ENCODE assay signal across 8 cellular contexts in the genomic region with DNA sequence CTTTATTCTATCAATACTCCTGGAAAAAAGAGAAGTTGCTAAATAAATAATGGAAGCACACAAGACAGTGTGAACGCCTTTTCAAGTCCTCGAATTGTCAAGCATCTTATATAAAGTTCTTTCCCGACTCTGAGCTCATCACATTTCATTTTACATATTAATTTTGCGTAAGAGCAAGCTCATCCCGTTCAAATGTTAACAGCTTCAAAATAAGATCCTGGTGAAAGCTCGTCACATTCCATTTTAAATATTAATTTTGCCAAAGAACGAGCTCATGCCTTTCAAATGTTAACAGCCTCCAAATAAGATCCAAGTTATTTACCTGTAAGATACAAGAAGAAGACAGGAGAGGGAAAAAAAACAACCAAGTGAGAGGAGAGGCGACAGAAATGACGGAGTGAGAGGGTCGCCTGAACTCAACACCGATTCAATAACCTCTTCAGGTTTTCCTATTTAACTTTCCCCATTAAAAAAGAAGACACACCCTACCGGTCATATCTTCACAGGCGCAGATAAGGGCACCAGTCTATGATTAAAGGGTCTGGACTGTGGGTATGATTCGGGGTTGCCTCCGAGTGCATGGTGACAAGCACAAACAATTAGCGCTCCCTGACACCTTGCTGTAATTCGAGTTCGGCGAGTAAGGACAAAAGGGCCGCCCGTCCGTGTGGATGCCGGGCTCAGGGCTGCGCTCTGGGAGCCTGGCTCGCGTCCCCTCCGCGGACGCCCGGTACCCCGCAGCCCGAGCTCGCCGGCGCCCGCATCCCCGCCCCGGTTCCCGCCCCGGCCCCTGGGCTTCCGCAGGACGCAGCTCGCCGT.
DNase-seq lines count a peak whose midpoint lies in the region; ATAC-seq and TF ChIP-seq lines count a peak whose summit lies in the region.

No MANE protein-coding gene starts in this region.

- peaks cover 6% of the 10 kb centered on the region for H3K9me3 Mint-ChIP-seq in osteocyte (ENCODE audit: unreplicated experiment)

- peak overlapping the region; percentile 78 for H3K27ac Mint-ChIP-seq in osteocyte (ENCODE audit: unreplicated experiment)

- peaks cover 54% of the 10 kb centered on the region for H3K4me1 Mint-ChIP-seq in osteocyte (ENCODE audit: unreplicated experiment)

- ATAC-seq in GM19467 (IDR thresholded peaks at IDR 0.05; ENCODE audit: unreplicated experiment), result peak; percentile 22

- no peaks in the 10 kb centered on the region for H3K27me3 Mint-ChIP-seq in osteocyte (ENCODE audit: unreplicated experiment)

- DNase-seq in DMS53 (lab: John Stamatoyannopoulos, UW) (peak; percentile 81), KBM-7 (peak; percentile 60), fibroblast of gingiva (ENCODE audit: low read depth) (peak; percentile 13), osteocyte (ENCODE audit: extremely low spot score, unreplicated experiment) (no peak), NCI-H2196 (lab: John Stamatoyannopoulos, UW; ENCODE audit: unreplicated experiment) (no peak), hippocampal formation (lab: John Stamatoyannopoulos, UW) (no peak)

- in situ Hi-C loops in KBM-7 (cut with MboI; ENCODE audit: low pct_unique_long_range_greater_than_20kb, low sequenced_read_pairs), result no loop called here

- peak overlapping the region; percentile 83 for H3K4me3 Mint-ChIP-seq in osteocyte (ENCODE audit: unreplicated experiment)

- H3K36me3 Mint-ChIP-seq in osteocyte (ENCODE audit: unreplicated experiment), result peaks cover 2% of the 10 kb centered on the region

- TF ChIP-seq CTCF in VCaP (conservative IDR thresholded peaks at IDR 0.05) (no peak), osteocyte (IDR thresholded peaks at IDR 0.05) (peak; percentile 20)

- peak overlapping the region; percentile 94 for H3K27ac ChIP-seq in VCaP

Comparison
In these comparisons a context has a peak if more than half of its experiments do, and no peak if none do; other contexts are left out.
1. DNase-seq: peak in DMS53 (single experiment), KBM-7 (single experiment) and fibroblast of gingiva (single experiment); none in osteocyte (single experiment), NCI-H2196 (single experiment) and hippocampal formation (0 of 2).